In genomic region chr17:8057691-8058114, GRCh38 we compare ENCODE assay signal across 1 cellular context.
A peak's percentile ranks its signal among the peaks of the same experiment; 100 is the strongest.
TF ChIP-seq lines count a peak whose summit lies in the region.

No MANE protein-coding gene starts in this region.

TF ChIP-seq in HepG2, 621 proteins besides CTCF, POLR2A, EP300 and RAD21 (continued from another document):
- TF ChIP-seq RBM39 (IDR thresholded peaks at IDR 0.05; ENCODE audit: low read depth, low read length, poor library complexity, severe bottlenecking) (no peak), ZSCAN25 (CRISPR knock-in tag; IDR thresholded peaks at IDR 0.05) (no peak), TMF1 (CRISPR knock-in tag; IDR thresholded peaks at IDR 0.05; ENCODE audit: low read depth) (0 out of 2 replicates have a peak, but pooled peaks have one; percentile 10), ZNF136 (CRISPR knock-in tag; IDR thresholded peaks at IDR 0.05; ENCODE audit: low read depth) (peak; percentile 64; the same call in 1 of the 2 replicates), POLR2AphosphoS5 (IDR thresholded peaks at IDR 0.05; ENCODE audit: low read depth, low read length) (peak; percentile 34; the same call in 1 of the 2 replicates), TOE1 (CRISPR knock-in tag; IDR thresholded peaks at IDR 0.05) (no peak), MXI1 (IDR thresholded peaks at IDR 0.05; ENCODE audit: borderline replicate concordance, low read depth, low read length) (peak; percentile 64; the same call in 1 of the 3 replicates), ZSCAN21 (CRISPR knock-in tag; IDR thresholded peaks at IDR 0.05; ENCODE audit: borderline replicate concordance) (no peak), HOXA3 (CRISPR knock-in tag; IDR thresholded peaks at IDR 0.05) (0 out of 2 replicates have a peak, but pooled peaks have one; percentile 28), PAF1 (CRISPR knock-in tag; IDR thresholded peaks at IDR 0.05) (0 out of 2 replicates have a peak, but pooled peaks have one; percentile 15), ZNF670 (CRISPR knock-in tag; IDR thresholded peaks at IDR 0.05; ENCODE audit: borderline replicate concordance) (peak; percentile 69; the same call in 1 of the 2 replicates), NONO (IDR thresholded peaks at IDR 0.05) (no peak), NONO (CRISPR knock-in tag; conservative IDR thresholded peaks at IDR 0.05) (0 out of 2 replicates have a peak, but pooled peaks have one; percentile 61), ARID3A (IDR thresholded peaks at IDR 0.05; ENCODE audit: low read depth, low read length) (peak; percentile 79), ZBTB3 (CRISPR knock-in tag; IDR thresholded peaks at IDR 0.05; ENCODE audit: borderline replicate concordance, low read depth) (no peak), KDM2A (CRISPR knock-in tag; IDR thresholded peaks at IDR 0.05; ENCODE audit: borderline replicate concordance, low read depth) (no peak), KDM6A (CRISPR knock-in tag; IDR thresholded peaks at IDR 0.05; ENCODE audit: low read depth) (no peak), U2AF2 (IDR thresholded peaks at IDR 0.05; ENCODE audit: low read depth, low read length) (no peak), ZNF230 (CRISPR knock-in tag; IDR thresholded peaks at IDR 0.05) (no peak), FOXJ3 (CRISPR knock-in tag; IDR thresholded peaks at IDR 0.05; ENCODE audit: borderline replicate concordance) (no peak), BRCA1 (CRISPR knock-in tag; IDR thresholded peaks at IDR 0.05) (no peak), ZNF816 (CRISPR knock-in tag; IDR thresholded peaks at IDR 0.05; ENCODE audit: borderline replicate concordance) (peak; percentile 94; the same call in 1 of the 2 replicates)
- TF ChIP-seq, protein P1, sequence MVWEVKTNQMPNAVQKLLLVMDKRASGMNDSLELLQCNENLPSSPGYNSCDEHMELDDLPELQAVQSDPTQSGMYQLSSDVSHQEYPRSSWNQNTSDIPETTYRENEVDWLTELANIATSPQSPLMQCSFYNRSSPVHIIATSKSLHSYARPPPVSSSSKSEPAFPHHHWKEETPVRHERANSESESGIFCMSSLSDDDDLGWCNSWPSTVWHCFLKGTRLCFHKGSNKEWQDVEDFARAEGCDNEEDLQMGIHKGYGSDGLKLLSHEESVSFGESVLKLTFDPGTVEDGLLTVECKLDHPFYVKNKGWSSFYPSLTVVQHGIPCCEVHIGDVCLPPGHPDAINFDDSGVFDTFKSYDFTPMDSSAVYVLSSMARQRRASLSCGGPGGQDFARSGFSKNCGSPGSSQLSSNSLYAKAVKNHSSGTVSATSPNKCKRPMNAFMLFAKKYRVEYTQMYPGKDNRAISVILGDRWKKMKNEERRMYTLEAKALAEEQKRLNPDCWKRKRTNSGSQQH (CRISPR knock-in tag; IDR thresholded peaks at IDR 0.05; ENCODE audit: low read depth): peak; percentile 95
TF ChIP-seq in HepG2: peak in this region for 36.
